Comparison of ENCODE assay signal across 12 cellular contexts in genomic region chr2:68172990-68173715, GRCh38. TPM values are rescaled to one million over a fixed set of nuclear protein-coding genes. Genes with fewer than 3 reads are reported as not detected.
DNase-seq lines count a peak whose midpoint lies in the region; ATAC-seq lines count a peak whose summit lies in the region.
"Had no signal": no experiment of that assay in that cellular context is flagged by ENCODE, and none has a peak within 500 bp of the region (broad histone marks: within the 10 kb centered on the region; RNA-seq: fewer than 3 reads in every experiment).

No MANE protein-coding gene starts in this region.

- no peak overlapping the region for H2BK15ac ChIP-seq in mesendoderm (replicated peaks; ENCODE audit: low read depth)

- CTCF ChIA-PET in activated CD8-positive, alpha-beta T cell treated with anti-CD3 and anti-CD28 coated beads, Interleukin-2, amount 10 ng/mL, durations not matched to agents 7 days and 5 days (lab: Charles Lee) = no interaction called here
- CTCF ChIA-PET in naive thymus-derived CD4-positive, alpha-beta T cell (lab: Charles Lee) = no interaction called here

- no peak overlapping the region for H2AK5ac ChIP-seq in mesendoderm (ENCODE audit: low read length)

- H3K4me3 Mint-ChIP-seq in T-helper 1 cell treated with Interleukin-12 subunit alpha and Interleukin-12 subunit beta and Interleukin-4 antibody, amounts not matched to agents 30 μg/mL and 1 μg/mL, for 36 hours = no peak overlapping the region
- no peak overlapping the region for H3K4me3 Mint-ChIP-seq in activated CD8-positive, alpha-beta T cell treated with anti-CD3 and anti-CD28 coated beads, Interleukin-2, amount 10 ng/mL, durations not matched to agents 7 days and 5 days
- H3K4me3 Mint-ChIP-seq in naive thymus-derived CD4-positive, alpha-beta T cell = peak overlapping the region in 3 of 10 donors; percentile 7 to 35 (median 29)

- peak overlapping the region; percentile 16 for H3K27ac Mint-ChIP-seq in T-helper 1 cell treated with Interleukin-12 subunit alpha and Interleukin-12 subunit beta and Interleukin-4 antibody, amounts not matched to agents 30 μg/mL and 1 μg/mL, for 36 hours
- H3K27ac Mint-ChIP-seq in activated CD8-positive, alpha-beta T cell treated with anti-CD3 and anti-CD28 coated beads, Interleukin-2, amount 10 ng/mL, durations not matched to agents 7 days and 5 days = no peak overlapping the region
- peak overlapping the region in 7 of 9 donors; percentile 31 to 83 (median 64) for H3K27ac Mint-ChIP-seq in naive thymus-derived CD4-positive, alpha-beta T cell
- H3K27ac Mint-ChIP-seq: activated T-helper 2 cell treated with anti-CD3 and anti-CD28 coated beads, Interferon-gamma antibody, Interleukin-2, Interleukin-4, amounts not matched to agents 10 μg/mL and 5 μg/mL and 100 μg/mL, durations not matched to agents 14 hours and 24 hours and 36 hours had no signal

- H3K23ac ChIP-seq in mesendoderm (ENCODE audit: low read length) = no peak overlapping the region

- no peaks in the 10 kb centered on the region for H3K79me2 ChIP-seq in mesendoderm (ENCODE audit: control insufficient read depth, insufficient read depth, low read length)

- H3K9ac ChIP-seq in mesendoderm (ENCODE audit: low read length) = no peak overlapping the region

- H3K4me2 ChIP-seq in mesendoderm (ENCODE audit: low read length) = no peak overlapping the region

- H3K4me1 ChIP-seq in naive thymus-derived CD4-positive, alpha-beta T cell (ENCODE audit: control insufficient read depth in 2 of 2, insufficient read depth in 2 of 2, low read length in 2 of 2) = peaks cover 0 to 4% of the 10 kb centered on the region in 2 donors
- H3K4me1 ChIP-seq in mesendoderm (ENCODE audit: control insufficient read depth, low read depth, low read length) = no peaks in the 10 kb centered on the region

- POLR2A ChIA-PET in activated CD8-positive, alpha-beta T cell treated with anti-CD3 and anti-CD28 coated beads, Interleukin-2, amount 10 ng/mL, durations not matched to agents 7 days and 5 days (lab: Charles Lee) = interaction anchor here (2.5 kb wide), 1 partner anchor 16 kb away, joined by 9 read pairs; the partner anchor contains the start of gene PNO1
- POLR2A ChIA-PET in naive thymus-derived CD4-positive, alpha-beta T cell (lab: Charles Lee) = interaction anchor here (0.6 to 1.1 kb wide), 2 partner anchors 11 to 198 kb away, joined by 3 read pairs; no protein-coding TSS in a partner anchor

- H3K27me3 Mint-ChIP-seq in T-helper 1 cell treated with Interleukin-12 subunit alpha and Interleukin-12 subunit beta and Interleukin-4 antibody, amounts not matched to agents 30 μg/mL and 1 μg/mL, for 36 hours (ENCODE audit: low read depth) = no peaks in the 10 kb centered on the region
- no peaks in the 10 kb centered on the region for H3K27me3 Mint-ChIP-seq in activated CD8-positive, alpha-beta T cell treated with anti-CD3 and anti-CD28 coated beads, Interleukin-2, amount 10 ng/mL, durations not matched to agents 7 days and 5 days (ENCODE audit: low read depth)
- H3K27me3 Mint-ChIP-seq in naive thymus-derived CD4-positive, alpha-beta T cell = no peaks in the 10 kb centered on the region

- no peak overlapping the region for H3K4me3 ChIP-seq in naive thymus-derived CD4-positive, alpha-beta T cell (ENCODE audit: low read length)
- no peak overlapping the region for H3K4me3 ChIP-seq in mesendoderm (ENCODE audit: low read length)

- DNase-seq in T-helper 1 cell = no peak
- peak; percentile 93 for DNase-seq in NOMO-1 treated with dmso at 0.1 percent for 144 hours (lab: John Stamatoyannopoulos, UW; ENCODE audit: unreplicated experiment)
- DNase-seq in activated CD8-positive, alpha-beta T cell treated with anti-CD3 and anti-CD28 coated beads, Interleukin-2, amount 10 ng/mL, durations not matched to agents 7 days and 5 days = peak; percentile 19
- DNase-seq in naive thymus-derived CD4-positive, alpha-beta T cell = no peak
- DNase-seq in NCI-H187 treated with DMSO at 0.1 percent for 48 hours (lab: John Stamatoyannopoulos, UW) = no peak
- no peak for DNase-seq in activated CD8-positive, alpha-beta memory T cell treated with anti-CD3 and anti-CD28 coated beads, Interleukin-2, amount 50 U/mL, for 4 hours
- DNase-seq in mesendoderm = no peak
- DNase-seq: dermis blood vessel endothelial cell; stimulated activated naive CD4-positive, alpha-beta T cell had no signal

- intact Hi-C loops in naive thymus-derived CD4-positive, alpha-beta T cell (cut with micrococcal nuclease) = no loop called here

- H3K9me3 ChIP-seq in naive thymus-derived CD4-positive, alpha-beta T cell (ENCODE audit: control insufficient read depth in 2 of 3, low read length in 3 of 3) = no peaks in the 10 kb centered on the region

- H3K4ac ChIP-seq in mesendoderm (ENCODE audit: low read depth, low read length) = no peak overlapping the region

- no peak overlapping the region for H3K27ac ChIP-seq in naive thymus-derived CD4-positive, alpha-beta T cell (ENCODE audit: low read depth, low read length)
- no peak overlapping the region for H3K27ac ChIP-seq in mesendoderm (ENCODE audit: low read depth, low read length)
- H3K27ac ChIP-seq: 22Rv1 had no signal

- peaks cover 0 to 33% (median 10%) of the 10 kb centered on the region in 3 experiments for H3K36me3 ChIP-seq in naive thymus-derived CD4-positive, alpha-beta T cell (ENCODE audit: control insufficient read depth in 2 of 3, insufficient read depth in 3 of 3, low read length in 3 of 3)
- H3K36me3 ChIP-seq in mesendoderm (ENCODE audit: control insufficient read depth, insufficient read depth, low read length) = no peaks in the 10 kb centered on the region

- no peaks in the 10 kb centered on the region for H3K9me3 Mint-ChIP-seq in T-helper 1 cell treated with Interleukin-12 subunit alpha and Interleukin-12 subunit beta and Interleukin-4 antibody, amounts not matched to agents 30 μg/mL and 1 μg/mL, for 36 hours
- no peaks in the 10 kb centered on the region for H3K9me3 Mint-ChIP-seq in activated CD8-positive, alpha-beta T cell treated with anti-CD3 and anti-CD28 coated beads, Interleukin-2, amount 10 ng/mL, durations not matched to agents 7 days and 5 days (ENCODE audit: insufficient read depth)
- H3K9me3 Mint-ChIP-seq in naive thymus-derived CD4-positive, alpha-beta T cell = no peaks in the 10 kb centered on the region
- H3K9me3 Mint-ChIP-seq: activated T-helper 2 cell treated with anti-CD3 and anti-CD28 coated beads, Interferon-gamma antibody, Interleukin-2, Interleukin-4, amounts not matched to agents 10 μg/mL and 5 μg/mL and 100 μg/mL, durations not matched to agents 14 hours and 24 hours and 36 hours had no signal

- peaks cover 9% of the 10 kb centered on the region for H3K36me3 Mint-ChIP-seq in T-helper 1 cell treated with Interleukin-12 subunit alpha and Interleukin-12 subunit beta and Interleukin-4 antibody, amounts not matched to agents 30 μg/mL and 1 μg/mL, for 36 hours (ENCODE audit: low read depth)
- peaks cover 28% of the 10 kb centered on the region for H3K36me3 Mint-ChIP-seq in activated CD8-positive, alpha-beta T cell treated with anti-CD3 and anti-CD28 coated beads, Interleukin-2, amount 10 ng/mL, durations not matched to agents 7 days and 5 days (ENCODE audit: low read depth)
- H3K36me3 Mint-ChIP-seq in naive thymus-derived CD4-positive, alpha-beta T cell = peaks cover 0 to 23% (median 14%) of the 10 kb centered on the region in 5 donors

- H3K4me1 Mint-ChIP-seq in T-helper 1 cell treated with Interleukin-12 subunit alpha and Interleukin-12 subunit beta and Interleukin-4 antibody, amounts not matched to agents 30 μg/mL and 1 μg/mL, for 36 hours (ENCODE audit: low read depth) = peaks cover 4% of the 10 kb centered on the region
- H3K4me1 Mint-ChIP-seq in activated CD8-positive, alpha-beta T cell treated with anti-CD3 and anti-CD28 coated beads, Interleukin-2, amount 10 ng/mL, durations not matched to agents 7 days and 5 days (ENCODE audit: low read depth) = peaks cover 8% of the 10 kb centered on the region
- H3K4me1 Mint-ChIP-seq in naive thymus-derived CD4-positive, alpha-beta T cell = peaks cover 6 to 16% (median 11%) of the 10 kb centered on the region in 7 donors

- no peak overlapping the region for H4K8ac ChIP-seq in mesendoderm (ENCODE audit: low read depth, low read length)

- WGBS in mesendoderm (ENCODE audit: extremely low coverage, insufficient coverage, low lambda C conversion rate) = no CpG with 5 or more reads among the region's 8 CpGs

- no peaks in the 10 kb centered on the region for H3K27me3 ChIP-seq in naive thymus-derived CD4-positive, alpha-beta T cell (ENCODE audit: control insufficient read depth in 2 of 2, insufficient read depth in 2 of 2, low read length in 2 of 2)
- no peaks in the 10 kb centered on the region for H3K27me3 ChIP-seq in mesendoderm (ENCODE audit: insufficient read depth, low read length, poor library complexity)

- H2BK5ac ChIP-seq in mesendoderm (ENCODE audit: low read length) = no peak overlapping the region

- no peak overlapping the region for H3K18ac ChIP-seq in mesendoderm (ENCODE audit: low read length)

- H3K56ac ChIP-seq in mesendoderm (ENCODE audit: low read length) = no peak overlapping the region

- H3K79me1 ChIP-seq in mesendoderm (ENCODE audit: low read length) = peaks cover 7% of the 10 kb centered on the region

- no peak overlapping the region for H2BK120ac ChIP-seq in mesendoderm (ENCODE audit: low read depth, low read length)

- no peak for ATAC-seq in activated CD8-positive, alpha-beta T cell treated with anti-CD3 and anti-CD28 coated beads, Interleukin-2, amount 10 ng/mL, durations not matched to agents 7 days and 5 days
- peak; percentile 42 for ATAC-seq in naive thymus-derived CD4-positive, alpha-beta T cell

- no peak overlapping the region for H4K5ac ChIP-seq in mesendoderm (ENCODE audit: low read length)

RNA-seq across cellular contexts. Expression of gene PNO1, which starts 15.5 kb away (rescaled TPM):
- 10 to 100 TPM; 12.3 to 13.3 TPM for total RNA-seq in activated CD8-positive, alpha-beta T cell treated with anti-CD3 and anti-CD28 coated beads, Interleukin-2, amount 10 ng/mL, durations not matched to agents 7 days and 5 days
- total RNA-seq in naive thymus-derived CD4-positive, alpha-beta T cell = 10 to 100 TPM; 11.0 to 31.0 (median 12.8) TPM
- 10 to 100 TPM; 19.2 to 22.5 TPM for polyA plus RNA-seq in naive thymus-derived CD4-positive, alpha-beta T cell
- 45.3 TPM for polyA plus RNA-seq in mesendoderm (2013, experiment 1 of 2)
- polyA plus RNA-seq in mesendoderm (2013, experiment 2 of 2) = 46.6 TPM

Comparison
In these comparisons a context has a peak if more than half of its experiments do, and no peak if none do; other contexts are left out.
1. DNase-seq: peak in NOMO-1 treated with dmso at 0.1 percent for 144 hours (single experiment) and activated CD8-positive, alpha-beta T cell treated with anti-CD3 and anti-CD28 coated beads, Interleukin-2, amount 10 ng/mL, durations not matched to agents 7 days and 5 days (single experiment); none in T-helper 1 cell (0 of 5), naive thymus-derived CD4-positive, alpha-beta T cell (0 of 9), NCI-H187 treated with DMSO at 0.1 percent for 48 hours (single experiment), activated CD8-positive, alpha-beta memory T cell treated with anti-CD3 and anti-CD28 coated beads, Interleukin-2, amount 50 U/mL, for 4 hours (single experiment) and mesendoderm (single experiment).